In genomic region chr3:8660271-8660731, GRCh38 we compare ENCODE assay signal across 17 cellular contexts. TPM values are rescaled to one million over a fixed set of nuclear protein-coding genes. Genes with fewer than 3 reads are reported as not detected.
DNase-seq lines count a peak whose midpoint lies in the region; ATAC-seq and TF ChIP-seq lines count a peak whose summit lies in the region.
"Had no signal": no experiment of that assay in that cellular context is flagged by ENCODE, and none has a peak within 500 bp of the region (broad histone marks: within the 10 kb centered on the region; RNA-seq: fewer than 3 reads in every experiment).

No MANE protein-coding gene starts in this region.

- DNase-seq in COLO829 (ENCODE audit: low spot score), result peak; percentile 11
- DNase-seq in MG63, result peak; percentile 17
- DNase-seq in choroid plexus epithelial cell (ENCODE audit: low read depth), result peak; percentile 83
- DNase-seq in AML-193 (lab: John Stamatoyannopoulos, UW), result no peak
- no peak for DNase-seq in activated CD4-positive, alpha-beta T cell treated with anti-CD3 and anti-CD28 coated beads, Interleukin-2, amount 50 U/mL, for 1 hour
- DNase-seq: activated B cell treated with CpG ODN at 0.5 μM for 24 hours; activated CD8-positive, alpha-beta memory T cell treated with anti-CD3 and anti-CD28 coated beads, Interleukin-2, amount 50 U/mL, for 4 hours; MV-4-11; naive B cell; retina; stimulated activated CD4-positive, alpha-beta T cell treated with anti-CD3 and anti-CD28 coated beads, Interleukin-4, amount 100 ng/mL, for 4 hours had no signal

- H3K36me3 ChIP-seq in MG63, result no peaks in the 10 kb centered on the region
- H3K36me3 ChIP-seq: vagina had no signal

- no peaks in the 10 kb centered on the region for H3K36me3 Mint-ChIP-seq in nephron (ENCODE audit: low read depth)
- H3K36me3 Mint-ChIP-seq: activated naive CD4-positive, alpha-beta T cell treated with anti-CD3 and anti-CD28 coated beads, Interleukin-2, amount 50 U/mL, for 72 hours; naive B cell; stimulated activated memory B cell treated with anti-CD40 and anti-IgM and Interleukin-4, amounts not matched to agents 10 μg/mL and 1 μg/mL and 100 μg/mL, for 72 hours had no signal

- peak overlapping the region in 2 of 3 experiments; percentile 11 to 34 for H3K4me3 Mint-ChIP-seq in nephron
- H3K4me3 Mint-ChIP-seq: activated B cell treated with CpG ODN at 0.5 μM for 24 hours; stimulated activated memory B cell treated with anti-CD40 and anti-IgM and Interleukin-4, amounts not matched to agents 10 μg/mL and 1 μg/mL and 100 μg/mL, for 72 hours had no signal

- peak overlapping the region; percentile 88 to 93 (median 89) for H3K27ac Mint-ChIP-seq in nephron
- H3K27ac Mint-ChIP-seq: activated B cell treated with CpG ODN at 0.5 μM for 24 hours; activated naive CD4-positive, alpha-beta T cell treated with anti-CD3 and anti-CD28 coated beads, Interleukin-2, amount 50 U/mL, for 72 hours; stimulated activated memory B cell treated with anti-CD40 and anti-IgM and Interleukin-4, amounts not matched to agents 10 μg/mL and 1 μg/mL and 100 μg/mL, for 72 hours had no signal

- ATAC-seq in HG02571 (IDR thresholded peaks at IDR 0.05; ENCODE audit: unreplicated experiment) (no peak), HG02885 (IDR thresholded peaks at IDR 0.05; ENCODE audit: poor library complexity, unreplicated experiment) (no peak)
- ATAC-seq: activated naive CD4-positive, alpha-beta T cell treated with anti-CD3 and anti-CD28 coated beads, Interleukin-2, amount 50 U/mL, for 72 hours; stimulated activated memory B cell treated with anti-CD40 and anti-IgM and Interleukin-4, amounts not matched to agents 10 μg/mL and 1 μg/mL and 100 μg/mL, for 72 hours had no signal

- no peaks in the 10 kb centered on the region for H3K27me3 ChIP-seq in MG63
- H3K27me3 ChIP-seq: vagina had no signal

- TF ChIP-seq CTCF in choroid plexus epithelial cell (conservative IDR thresholded peaks at IDR 0.05; ENCODE audit: low read depth, low read length), result no peak
- no peak for TF ChIP-seq CTCF in nephron (IDR thresholded peaks at IDR 0.05; ENCODE audit: unreplicated experiment in 3 of 3)

- peaks cover 6% of the 10 kb centered on the region for H3K27me3 Mint-ChIP-seq in nephron (ENCODE audit: low read depth)
- H3K27me3 Mint-ChIP-seq: naive B cell had no signal

- peaks cover 84% of the 10 kb centered on the region for H3K4me1 Mint-ChIP-seq in nephron

- H3K9me3 Mint-ChIP-seq in nephron, result no peaks in the 10 kb centered on the region
- H3K9me3 Mint-ChIP-seq: activated B cell treated with CpG ODN at 0.5 μM for 24 hours; activated naive CD4-positive, alpha-beta T cell treated with anti-CD3 and anti-CD28 coated beads, Interleukin-2, amount 50 U/mL, for 72 hours; stimulated activated memory B cell treated with anti-CD40 and anti-IgM and Interleukin-4, amounts not matched to agents 10 μg/mL and 1 μg/mL and 100 μg/mL, for 72 hours had no signal

- no peaks in the 10 kb centered on the region for H3K9me3 ChIP-seq in MG63
- H3K9me3 ChIP-seq: vagina had no signal

- H3K4me3 ChIP-seq in MG63, result no peak overlapping the region
- H3K4me3 ChIP-seq in choroid plexus epithelial cell (ENCODE audit: low read depth, low read length), result no peak overlapping the region
- H3K4me3 ChIP-seq: vagina had no signal

RNA-seq across cellular contexts. Expression of gene SSUH2, which starts 15.7 kb away (rescaled TPM):
- not detected in 2 replicates for total RNA-seq in MG63 (2014; rRNA removed; shearing (Covaris generic); ENCODE audit: low replicate concordance)
- total RNA-seq: activated B cell treated with CpG ODN at 0.5 μM for 24 hours, vagina had no signal

Comparison
In these comparisons a context has a peak if more than half of its experiments do, and no peak if none do; other contexts are left out.
1. DNase-seq: peak in COLO829 (single experiment), MG63 (single experiment) and choroid plexus epithelial cell (single experiment); none in AML-193 (0 of 2) and activated CD4-positive, alpha-beta T cell treated with anti-CD3 and anti-CD28 coated beads, Interleukin-2, amount 50 U/mL, for 1 hour (single experiment).